In the genomic region with DNA sequence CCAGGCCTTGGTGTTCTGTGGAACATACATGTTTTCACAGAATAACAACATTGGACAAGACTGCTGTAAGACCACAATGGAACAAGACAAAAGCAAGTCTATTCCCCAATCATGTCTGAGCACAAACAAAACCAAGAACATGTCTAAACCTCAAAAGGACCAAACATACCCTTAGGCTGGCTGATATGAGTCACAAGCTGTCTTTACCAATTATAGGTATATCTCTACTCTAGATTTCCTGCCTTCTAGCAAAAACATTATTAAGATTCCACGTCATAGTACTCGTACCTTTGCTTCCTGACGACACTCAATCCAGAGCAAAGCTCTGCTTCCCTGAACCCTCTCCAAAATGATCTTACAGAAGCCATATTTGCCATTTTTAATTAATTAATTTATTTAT, we compare ENCODE assay signal across 13 cellular contexts. TPM values are rescaled to one million over a fixed set of nuclear protein-coding genes. Genes with fewer than 3 reads are reported as not detected.
DNase-seq lines count a peak whose midpoint lies in the region; ATAC-seq and TF ChIP-seq lines count a peak whose summit lies in the region.
"Had no signal": no experiment of that assay in that cellular context is flagged by ENCODE, and none has a peak within 500 bp of the region (broad histone marks: within the 10 kb centered on the region; RNA-seq: fewer than 3 reads in every experiment).

No MANE protein-coding gene starts in this region.

- H3K9me3 Mint-ChIP-seq in progenitor cell of endocrine pancreas (ENCODE audit: low read depth), result peaks cover 8% of the 10 kb centered on the region
- H3K9me3 Mint-ChIP-seq: natural killer cell had no signal

- H3K4me1 Mint-ChIP-seq in progenitor cell of endocrine pancreas (ENCODE audit: low read depth), result no peaks in the 10 kb centered on the region
- H3K4me1 Mint-ChIP-seq: natural killer cell had no signal

- in situ Hi-C loops in GM13976 (cut with MboI; ENCODE audit: low sequenced_read_pairs, unreplicated experiment), result no loop called here

- H3K27me3 ChIP-seq in upper lobe of right lung, result no peaks in the 10 kb centered on the region
- H3K27me3 ChIP-seq: cardiac muscle cell, spleen had no signal

- no peak for TF ChIP-seq CTCF in GM13976 (IDR thresholded peaks at IDR 0.05; ENCODE audit: borderline replicate concordance, control extremely low read depth, extremely low read depth, insufficient read depth, missing control alignments)
- no peak for TF ChIP-seq CTCF in upper lobe of right lung (IDR thresholded peaks at IDR 0.05)
- TF ChIP-seq CTCF in progenitor cell of endocrine pancreas (IDR thresholded peaks at IDR 0.05; ENCODE audit: unreplicated experiment), result no peak

- no peaks in the 10 kb centered on the region for H3K9me3 ChIP-seq in upper lobe of right lung

- no peak overlapping the region for H3K4me3 ChIP-seq in upper lobe of right lung
- H3K4me3 ChIP-seq: cardiac muscle cell, spleen had no signal

- intact Hi-C loops in upper lobe of right lung (cut with DNase I), result no loop called here

- H3K27ac Mint-ChIP-seq in progenitor cell of endocrine pancreas, result no peak overlapping the region
- H3K27ac Mint-ChIP-seq: CD8-positive, alpha-beta T cell; natural killer cell had no signal

- peak; percentile 54 for DNase-seq in GM13976 (ENCODE audit: low spot score)
- peak; percentile 26 for DNase-seq in astrocyte of the hippocampus (ENCODE audit: low read depth, low spot score)
- DNase-seq in RKO (ENCODE audit: low spot score), result no peak
- DNase-seq in upper lobe of right lung, result no peak
- no peak for DNase-seq in DMS114 treated with DMSO at 0.1 percent for 48 hours (lab: John Stamatoyannopoulos, UW; ENCODE audit: unreplicated experiment)
- DNase-seq in progenitor cell of endocrine pancreas (ENCODE audit: low spot score, unreplicated experiment), result no peak
- DNase-seq: activated CD8-positive, alpha-beta memory T cell treated with anti-CD3 and anti-CD28 coated beads, Interleukin-2, amount 50 U/mL, for 4 hours; CD8-positive, alpha-beta T cell; natural killer cell; spleen had no signal

- H3K27me3 Mint-ChIP-seq in progenitor cell of endocrine pancreas, result no peaks in the 10 kb centered on the region

- H3K4me1 ChIP-seq in upper lobe of right lung, result no peaks in the 10 kb centered on the region
- H3K4me1 ChIP-seq: spleen had no signal

- ATAC-seq in GM19372 (IDR thresholded peaks at IDR 0.05; ENCODE audit: low read depth, unreplicated experiment) (peak; percentile 86), HG03064 (IDR thresholded peaks at IDR 0.05; ENCODE audit: low read depth, unreplicated experiment) (peak; percentile 71), upper lobe of right lung (no peak)
- ATAC-seq: CD8-positive, alpha-beta T cell; natural killer cell had no signal

- no peaks in the 10 kb centered on the region for H3K36me3 ChIP-seq in upper lobe of right lung
- H3K36me3 ChIP-seq: cardiac muscle cell, spleen had no signal

- no peak overlapping the region for H3K4me3 Mint-ChIP-seq in progenitor cell of endocrine pancreas (ENCODE audit: low read depth)
- H3K4me3 Mint-ChIP-seq: CD8-positive, alpha-beta T cell; natural killer cell had no signal

- no peak overlapping the region for H3K27ac ChIP-seq in upper lobe of right lung
- H3K27ac ChIP-seq: cardiac muscle cell, spleen had no signal

- no peaks in the 10 kb centered on the region for H3K36me3 Mint-ChIP-seq in progenitor cell of endocrine pancreas (ENCODE audit: insufficient read depth)
- H3K36me3 Mint-ChIP-seq: CD8-positive, alpha-beta T cell; natural killer cell had no signal

RNA-seq across cellular contexts. Expression of a gene that starts 15.4 kb away (rescaled TPM):
- total RNA-seq in upper lobe of right lung, result 12.9 TPM
- total RNA-seq in progenitor cell of endocrine pancreas, result 42.8 and 45.7 TPM in 2 replicates

RNA-seq across cellular contexts. Expression of a gene that starts 34.4 kb away (rescaled TPM):
- total RNA-seq in upper lobe of right lung (145 TPM), progenitor cell of endocrine pancreas (369 and 381 TPM in 2 replicates)

Comparison
In these comparisons a context has a peak if more than half of its experiments do, and no peak if none do; other contexts are left out.
1. DNase-seq: peak in GM13976 (single experiment) and astrocyte of the hippocampus (single experiment); none in RKO (single experiment), upper lobe of right lung (single experiment), DMS114 treated with DMSO at 0.1 percent for 48 hours (single experiment) and progenitor cell of endocrine pancreas (single experiment).